Comparison of ENCODE assay signal across 1 cellular context in genomic region chr13:40790232-40790631, GRCh38.
TF ChIP-seq lines count a peak whose summit lies in the region.

No MANE protein-coding gene starts in this region.

TF ChIP-seq in K562, 482 proteins besides CTCF, POLR2A, EP300 and RAD21 (continued from another document):
- TF ChIP-seq CEBPZ (IDR thresholded peaks at IDR 0.05; ENCODE audit: borderline replicate concordance, low read depth, low read length) (no peak), NR3C1 (CRISPR knock-in tag; IDR thresholded peaks at IDR 0.05) (no peak), HDAC2 (IDR thresholded peaks at IDR 0.05) (no peak), PCBP2 (IDR thresholded peaks at IDR 0.05; ENCODE audit: low read depth, low read length, poor library complexity, severe bottlenecking) (no peak), MEIS2 (IDR thresholded peaks at IDR 0.05; ENCODE audit: partially characterized antibody) (peak; percentile 33)
- TF ChIP-seq, protein P1, sequence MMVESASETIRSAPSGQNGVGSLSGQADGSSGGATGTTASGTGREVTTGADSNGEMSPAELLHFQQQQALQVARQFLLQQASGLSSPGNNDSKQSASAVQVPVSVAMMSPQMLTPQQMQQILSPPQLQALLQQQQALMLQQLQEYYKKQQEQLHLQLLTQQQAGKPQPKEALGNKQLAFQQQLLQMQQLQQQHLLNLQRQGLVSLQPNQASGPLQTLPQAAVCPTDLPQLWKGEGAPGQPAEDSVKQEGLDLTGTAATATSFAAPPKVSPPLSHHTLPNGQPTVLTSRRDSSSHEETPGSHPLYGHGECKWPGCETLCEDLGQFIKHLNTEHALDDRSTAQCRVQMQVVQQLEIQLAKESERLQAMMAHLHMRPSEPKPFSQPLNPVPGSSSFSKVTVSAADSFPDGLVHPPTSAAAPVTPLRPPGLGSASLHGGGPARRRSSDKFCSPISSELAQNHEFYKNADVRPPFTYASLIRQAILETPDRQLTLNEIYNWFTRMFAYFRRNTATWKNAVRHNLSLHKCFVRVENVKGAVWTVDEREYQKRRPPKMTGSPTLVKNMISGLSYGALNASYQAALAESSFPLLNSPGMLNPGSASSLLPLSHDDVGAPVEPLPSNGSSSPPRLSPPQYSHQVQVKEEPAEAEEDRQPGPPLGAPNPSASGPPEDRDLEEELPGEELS (CRISPR knock-in tag; IDR thresholded peaks at IDR 0.05; ENCODE audit: borderline replicate concordance): no peak
- TF ChIP-seq, protein P2, sequence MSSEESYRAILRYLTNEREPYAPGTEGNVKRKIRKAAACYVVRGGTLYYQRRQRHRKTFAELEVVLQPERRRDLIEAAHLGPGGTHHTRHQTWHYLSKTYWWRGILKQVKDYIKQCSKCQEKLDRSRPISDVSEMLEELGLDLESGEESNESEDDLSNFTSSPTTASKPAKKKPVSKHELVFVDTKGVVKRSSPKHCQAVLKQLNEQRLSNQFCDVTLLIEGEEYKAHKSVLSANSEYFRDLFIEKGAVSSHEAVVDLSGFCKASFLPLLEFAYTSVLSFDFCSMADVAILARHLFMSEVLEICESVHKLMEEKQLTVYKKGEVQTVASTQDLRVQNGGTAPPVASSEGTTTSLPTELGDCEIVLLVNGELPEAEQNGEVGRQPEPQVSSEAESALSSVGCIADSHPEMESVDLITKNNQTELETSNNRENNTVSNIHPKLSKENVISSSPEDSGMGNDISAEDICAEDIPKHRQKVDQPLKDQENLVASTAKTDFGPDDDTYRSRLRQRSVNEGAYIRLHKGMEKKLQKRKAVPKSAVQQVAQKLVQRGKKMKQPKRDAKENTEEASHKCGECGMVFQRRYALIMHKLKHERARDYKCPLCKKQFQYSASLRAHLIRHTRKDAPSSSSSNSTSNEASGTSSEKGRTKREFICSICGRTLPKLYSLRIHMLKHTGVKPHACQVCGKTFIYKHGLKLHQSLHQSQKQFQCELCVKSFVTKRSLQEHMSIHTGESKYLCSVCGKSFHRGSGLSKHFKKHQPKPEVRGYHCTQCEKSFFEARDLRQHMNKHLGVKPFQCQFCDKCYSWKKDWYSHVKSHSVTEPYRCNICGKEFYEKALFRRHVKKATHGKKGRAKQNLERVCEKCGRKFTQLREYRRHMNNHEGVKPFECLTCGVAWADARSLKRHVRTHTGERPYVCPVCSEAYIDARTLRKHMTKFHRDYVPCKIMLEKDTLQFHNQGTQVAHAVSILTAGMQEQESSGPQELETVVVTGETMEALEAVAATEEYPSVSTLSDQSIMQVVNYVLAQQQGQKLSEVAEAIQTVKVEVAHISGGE (CRISPR knock-in tag; IDR thresholded peaks at IDR 0.05): no peak
- TF ChIP-seq, protein P3, sequence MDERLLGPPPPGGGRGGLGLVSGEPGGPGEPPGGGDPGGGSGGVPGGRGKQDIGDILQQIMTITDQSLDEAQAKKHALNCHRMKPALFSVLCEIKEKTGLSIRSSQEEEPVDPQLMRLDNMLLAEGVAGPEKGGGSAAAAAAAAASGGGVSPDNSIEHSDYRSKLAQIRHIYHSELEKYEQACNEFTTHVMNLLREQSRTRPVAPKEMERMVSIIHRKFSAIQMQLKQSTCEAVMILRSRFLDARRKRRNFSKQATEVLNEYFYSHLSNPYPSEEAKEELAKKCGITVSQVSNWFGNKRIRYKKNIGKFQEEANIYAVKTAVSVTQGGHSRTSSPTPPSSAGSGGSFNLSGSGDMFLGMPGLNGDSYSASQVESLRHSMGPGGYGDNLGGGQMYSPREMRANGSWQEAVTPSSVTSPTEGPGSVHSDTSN (CRISPR knock-in tag; IDR thresholded peaks at IDR 0.05; ENCODE audit: low read depth): no peak
- TF ChIP-seq, protein P3 (tag; conservative IDR thresholded peaks at IDR 0.05; ENCODE audit: low read depth): 0 out of 2 replicates have a peak, but pooled peaks have one; percentile 10
